18 cellular contexts compared by ENCODE assay signal in genomic region chr5:176618783-176619182, GRCh38. TPM values are rescaled to one million over a fixed set of nuclear protein-coding genes. Genes with fewer than 3 reads are reported as not detected.
DNase-seq lines count a peak whose midpoint lies in the region; ATAC-seq and TF ChIP-seq lines count a peak whose summit lies in the region.
"Had no signal": no experiment of that assay in that cellular context is flagged by ENCODE, and none has a peak within 500 bp of the region (broad histone marks: within the 10 kb centered on the region; RNA-seq: fewer than 3 reads in every experiment).

No MANE protein-coding gene starts in this region.

- H3K27me3 ChIP-seq in H9 (ENCODE audit: insufficient read depth, low read length): peaks cover 2% of the 10 kb centered on the region; the same call in 1 of the 2 replicates
- H3K27me3 ChIP-seq in neural progenitor cell: peaks cover 70% of the 10 kb centered on the region

- no peak overlapping the region for H2BK20ac ChIP-seq in H9 (ENCODE audit: low read depth, low read length, poor library complexity, severe bottlenecking)

- H3K14ac ChIP-seq in H9 (ENCODE audit: insufficient read depth, low read length): no peak overlapping the region

- H3K27ac ChIP-seq in H9 (ENCODE audit: insufficient read length, low read depth, low read length) (no peak overlapping the region), cingulate gyrus (ENCODE audit: low read depth, low read length) (peak overlapping the region; percentile 47), neural progenitor cell (no peak overlapping the region)
- H3K27ac ChIP-seq: 22Rv1, ascending aorta, heart right ventricle, suprapubic skin had no signal

- no peak overlapping the region for H4K91ac ChIP-seq in H9 (ENCODE audit: insufficient read length, low read depth, low read length)

- no peak overlapping the region for H2BK12ac ChIP-seq in H9 (ENCODE audit: insufficient read length, low read depth, low read length)

- H4K20me1 ChIP-seq in H9 (ENCODE audit: control insufficient read depth, insufficient read depth, insufficient read length) (no peaks in the 10 kb centered on the region), neural progenitor cell (ENCODE audit: low read depth) (peaks cover 9% of the 10 kb centered on the region)

- H2AFZ ChIP-seq in H9 (ENCODE audit: low read length) (peak overlapping the region; percentile 59), neural progenitor cell (replicated peaks) (no peak overlapping the region)

- no peak overlapping the region for H4K8ac ChIP-seq in H9 (replicated peaks; ENCODE audit: insufficient read length, low read depth, low read length)

- no peak for ATAC-seq in HG02610 (IDR thresholded peaks at IDR 0.05; ENCODE audit: unreplicated experiment)

- H3F3A ChIP-seq in neural progenitor cell (ENCODE audit: low read depth): peaks cover 14% of the 10 kb centered on the region

- H3K4me1 ChIP-seq in H9 (ENCODE audit: insufficient read depth, low read length) (no peaks in the 10 kb centered on the region), neural progenitor cell (peaks cover 8% of the 10 kb centered on the region)

- H2AK5ac ChIP-seq in H9 (ENCODE audit: insufficient read length, low read length): no peak overlapping the region

- WGBS in H9 (ENCODE audit: extremely low coverage, insufficient read length, low lambda C conversion rate): no CpG with 5 or more reads among the region's 19 CpGs

- H3K79me2 ChIP-seq in H9 (ENCODE audit: insufficient read depth, low read length): no peaks in the 10 kb centered on the region
- H3K79me2 ChIP-seq in neural progenitor cell (ENCODE audit: low read depth): no peaks in the 10 kb centered on the region

- H3K4me3 Mint-ChIP-seq in H9: peak overlapping the region in 1 of 2 experiments; percentile 72; a peak in 2 of 5 replicates
- peak overlapping the region; percentile 57 for H3K4me3 Mint-ChIP-seq in neural progenitor cell

- H3K9me3 ChIP-seq in H9 (ENCODE audit: control insufficient read depth, low read depth, low read length) (no peaks in the 10 kb centered on the region), neural progenitor cell (ENCODE audit: low read depth) (no peaks in the 10 kb centered on the region)
- H3K9me3 ChIP-seq: ascending aorta, heart right ventricle, suprapubic skin had no signal

- no peak overlapping the region for H3T11ph ChIP-seq in H9 (ENCODE audit: low read length)

- H3K36me3 Mint-ChIP-seq in H9 (ENCODE audit: insufficient read depth in 1 of 3, low read depth in 3 of 3) (no peaks in the 10 kb centered on the region), neural progenitor cell (no peaks in the 10 kb centered on the region)

- H4K5ac ChIP-seq in H9 (ENCODE audit: insufficient read length, low read depth, low read length): no peak overlapping the region

- TF ChIP-seq CTCF in H9 (conservative IDR thresholded peaks at IDR 0.05) (no peak), neural progenitor cell (IDR thresholded peaks at IDR 0.05) (no peak), GM10266 (IDR thresholded peaks at IDR 0.05; ENCODE audit: control insufficient read depth, insufficient read depth, low read depth, missing control alignments) (no peak)

- no peak overlapping the region for H2BK5ac ChIP-seq in H9 (ENCODE audit: insufficient read length, low read length)

- peak overlapping the region; percentile 59 for H3K4me2 ChIP-seq in H9 (ENCODE audit: insufficient read depth, insufficient read length, low read length)
- peak overlapping the region; percentile 36 for H3K4me2 ChIP-seq in neural progenitor cell

- no peak overlapping the region for H3K27ac Mint-ChIP-seq in H9
- H3K27ac Mint-ChIP-seq in neural progenitor cell: no peak overlapping the region

- H3K18ac ChIP-seq in H9 (ENCODE audit: insufficient read length, low read depth, low read length): no peak overlapping the region

- H3K4me1 Mint-ChIP-seq in H9 (peaks cover 6 to 25% of the 10 kb centered on the region in 2 experiments; a peak in 3 of 4 replicates), neural progenitor cell (peaks cover 24% of the 10 kb centered on the region)

- H3K27me3 Mint-ChIP-seq in H9 (ENCODE audit: low read depth): peaks cover 78% of the 10 kb centered on the region
- H3K27me3 Mint-ChIP-seq in neural progenitor cell (ENCODE audit: insufficient read depth, low read depth): peaks cover 59% of the 10 kb centered on the region

- no peak overlapping the region for H3K56ac ChIP-seq in H9 (ENCODE audit: insufficient read length, low read depth, low read length)

- no peak overlapping the region for H3K23ac ChIP-seq in H9 (ENCODE audit: insufficient read length, low read depth, low read length)

- H3K23me2 ChIP-seq in H9 (ENCODE audit: insufficient read length, low read depth, low read length, poor library complexity, severe bottlenecking): peaks cover 6% of the 10 kb centered on the region

- H3K9me3 Mint-ChIP-seq in H9 (no peaks in the 10 kb centered on the region), neural progenitor cell (peaks cover 1% of the 10 kb centered on the region)
- H3K9me3 Mint-ChIP-seq: neural crest cell had no signal

- H3K4me3 ChIP-seq in neural progenitor cell: no peak overlapping the region
- H3K4me3 ChIP-seq: heart right ventricle, suprapubic skin had no signal

- no peak overlapping the region for H2BK15ac ChIP-seq in H9 (ENCODE audit: low read depth, low read length)

- H2BK120ac ChIP-seq in H9 (ENCODE audit: low read depth, low read length, poor library complexity, severe bottlenecking): no peak overlapping the region

- DNase-seq in NCI-H146 (lab: John Stamatoyannopoulos, UW) (peak; percentile 46), NCI-H146 treated with DMSO at 0.1 percent for 48 hours (lab: John Stamatoyannopoulos, UW; ENCODE audit: unreplicated experiment) (no peak), H9 (no peak), neural progenitor cell (ENCODE audit: low spot score) (no peak), midbrain (lab: John Stamatoyannopoulos, UW) (no peak), GM10266 (ENCODE audit: extremely low spot score) (no peak)
- DNase-seq: DMS153; NCI-H2171; NK-92 treated with Interleukin-12 subunit alpha and Interleukin-12 subunit beta, amount 100 ng/mL, for 24 hours had no signal

- no peaks in the 10 kb centered on the region for H3K36me3 ChIP-seq in neural progenitor cell
- H3K36me3 ChIP-seq: ascending aorta, heart right ventricle, suprapubic skin had no signal

- no peak overlapping the region for H3K4ac ChIP-seq in H9 (ENCODE audit: low read depth, low read length)

- no peaks in the 10 kb centered on the region for H3K79me1 ChIP-seq in H9 (ENCODE audit: insufficient read depth, low read depth, low read length, poor library complexity, severe bottlenecking)

- H3K9ac ChIP-seq in H9 (ENCODE audit: extremely low read depth, insufficient read length, low read length) (no peak overlapping the region), neural progenitor cell (no peak overlapping the region)

RNA-seq across cellular contexts. Expression of gene GPRIN1, which starts 8.8 kb away (rescaled TPM):
- total RNA-seq in H9 (2021): 10.8 and 12.1 TPM in 2 replicates
- total RNA-seq in neural progenitor cell (ENCODE audit: low replicate concordance): 0.67 and 3.7 TPM in 2 replicates
- total RNA-seq: ascending aorta had no signal

RNA-seq across cellular contexts. Expression of gene SNCB, which starts 11.6 kb away (rescaled TPM):
- total RNA-seq in H9 (2021) (3.5 and 4.2 TPM in 2 replicates), neural progenitor cell (ENCODE audit: low replicate concordance) (1.1 TPM in 1 of 2 replicates, not detected in the other)
- total RNA-seq: ascending aorta, left lobe of liver, suprapubic skin had no signal

RNA-seq across cellular contexts. Expression of gene EIF4E1B, which starts 11.7 kb away (rescaled TPM):
- total RNA-seq in H9 (2021): 1.3 and 1.8 TPM in 2 replicates
- 0.06 and 0.68 TPM in 2 replicates for total RNA-seq in neural progenitor cell (ENCODE audit: low replicate concordance)
- total RNA-seq: ascending aorta, heart right ventricle, left lobe of liver, neural crest cell, SK-MEL-5, suprapubic skin had no signal

RNA-seq across cellular contexts. Expression of gene TSPAN17, which starts 28.5 kb away (rescaled TPM):
- total RNA-seq in H9 (2021) (46.8 and 51.9 TPM in 2 replicates), neural progenitor cell (ENCODE audit: low replicate concordance) (25.9 and 51.7 TPM in 2 replicates)
